Comparison of ENCODE assay signal across 9 cellular contexts in genomic region chr9:120891255-120891954, GRCh38. TPM values are rescaled to one million over a fixed set of nuclear protein-coding genes. Genes with fewer than 3 reads are reported as not detected.
DNase-seq lines count a peak whose midpoint lies in the region; ATAC-seq and TF ChIP-seq lines count a peak whose summit lies in the region.
"Had no signal": no experiment of that assay in that cellular context is flagged by ENCODE, and none has a peak within 500 bp of the region (broad histone marks: within the 10 kb centered on the region; RNA-seq: fewer than 3 reads in every experiment).

No MANE protein-coding gene starts in this region.

- peak; percentile 61 for ATAC-seq in stimulated activated effector memory CD8-positive, alpha-beta T cell treated with anti-CD3 and anti-CD28 coated beads, Interleukin-12 subunit alpha, Interleukin-12 subunit beta, amount 100 ng/mL, for 72 hours
- ATAC-seq in HG03039 (IDR thresholded peaks at IDR 0.05; ENCODE audit: unreplicated experiment): no peak

- H3K4me3 ChIP-seq in mesendoderm (ENCODE audit: low read length): no peak overlapping the region

- H3K27me3 Mint-ChIP-seq in osteocyte (ENCODE audit: unreplicated experiment): no peaks in the 10 kb centered on the region

- H3K4me3 Mint-ChIP-seq in stimulated activated effector memory CD8-positive, alpha-beta T cell treated with anti-CD3 and anti-CD28 coated beads, Interleukin-12 subunit alpha, Interleukin-12 subunit beta, amount 100 ng/mL, for 72 hours: peak overlapping the region; percentile 64
- no peak overlapping the region for H3K4me3 Mint-ChIP-seq in osteocyte (ENCODE audit: unreplicated experiment)

- H3K18ac ChIP-seq in mesendoderm (ENCODE audit: low read length): no peak overlapping the region

- DNase-seq in activated CD4-positive, CD25-positive, alpha-beta regulatory T cell treated with anti-CD3 and anti-CD28 coated beads, Interleukin-2, amount 50 U/mL, for 72 hours: peak; percentile 70
- peak; percentile 64 for DNase-seq in central memory CD4-positive, alpha-beta T cell
- peak in 1 of 2 donors; percentile 73 for DNase-seq in stimulated activated effector memory CD8-positive, alpha-beta T cell treated with anti-CD3 and anti-CD28 coated beads, Interleukin-12 subunit alpha, Interleukin-12 subunit beta, amount 100 ng/mL, for 72 hours (ENCODE audit: low spot score in 2 of 2)
- DNase-seq in head of caudate nucleus (no peak), mesendoderm (no peak), osteocyte (ENCODE audit: extremely low spot score, unreplicated experiment) (no peak)
- DNase-seq: erythroblast had no signal

- H3K4me1 Mint-ChIP-seq in stimulated activated effector memory CD8-positive, alpha-beta T cell treated with anti-CD3 and anti-CD28 coated beads, Interleukin-12 subunit alpha, Interleukin-12 subunit beta, amount 100 ng/mL, for 72 hours: peaks cover 51% of the 10 kb centered on the region
- H3K4me1 Mint-ChIP-seq in osteocyte (ENCODE audit: unreplicated experiment): peaks cover 29% of the 10 kb centered on the region

- no peaks in the 10 kb centered on the region for H3K4me1 ChIP-seq in mesendoderm (ENCODE audit: control insufficient read depth, low read depth, low read length)

- H2AK5ac ChIP-seq in mesendoderm (ENCODE audit: low read length): no peak overlapping the region

- no peak overlapping the region for H4K8ac ChIP-seq in mesendoderm (ENCODE audit: low read depth, low read length)

- no peak overlapping the region for H3K9ac ChIP-seq in mesendoderm (ENCODE audit: low read length)

- TF ChIP-seq CTCF in osteocyte (IDR thresholded peaks at IDR 0.05): no peak

- no CpG with 5 or more reads among the region's 11 CpGs for WGBS in mesendoderm (ENCODE audit: extremely low coverage, insufficient coverage, low lambda C conversion rate)

- H3K4me2 ChIP-seq in mesendoderm (ENCODE audit: low read length): no peak overlapping the region

- no peaks in the 10 kb centered on the region for H3K36me3 ChIP-seq in mesendoderm (ENCODE audit: control insufficient read depth, insufficient read depth, low read length)

- H3K27ac Mint-ChIP-seq in stimulated activated effector memory CD8-positive, alpha-beta T cell treated with anti-CD3 and anti-CD28 coated beads, Interleukin-12 subunit alpha, Interleukin-12 subunit beta, amount 100 ng/mL, for 72 hours: peak overlapping the region; percentile 94
- H3K27ac Mint-ChIP-seq in osteocyte (ENCODE audit: unreplicated experiment): no peak overlapping the region

- H3K27me3 ChIP-seq in mesendoderm (ENCODE audit: insufficient read depth, low read length, poor library complexity): no peaks in the 10 kb centered on the region

- peaks cover 64% of the 10 kb centered on the region for H3K36me3 Mint-ChIP-seq in stimulated activated effector memory CD8-positive, alpha-beta T cell treated with anti-CD3 and anti-CD28 coated beads, Interleukin-12 subunit alpha, Interleukin-12 subunit beta, amount 100 ng/mL, for 72 hours
- no peaks in the 10 kb centered on the region for H3K36me3 Mint-ChIP-seq in osteocyte (ENCODE audit: unreplicated experiment)

- H3K27ac ChIP-seq in mesendoderm (ENCODE audit: low read depth, low read length): no peak overlapping the region

- no peaks in the 10 kb centered on the region for H3K79me1 ChIP-seq in mesendoderm (ENCODE audit: low read length)

- H2BK15ac ChIP-seq in mesendoderm (replicated peaks; ENCODE audit: low read depth): no peak overlapping the region

- H3K23ac ChIP-seq in mesendoderm (ENCODE audit: low read length): no peak overlapping the region

- H2BK5ac ChIP-seq in mesendoderm (ENCODE audit: low read length): no peak overlapping the region

- no peak overlapping the region for H3K4ac ChIP-seq in mesendoderm (ENCODE audit: low read depth, low read length)

- no peaks in the 10 kb centered on the region for H3K79me2 ChIP-seq in mesendoderm (ENCODE audit: control insufficient read depth, insufficient read depth, low read length)

- intact Hi-C loops in head of caudate nucleus (cut with DNase I): no loop called here

- TF ChIP-seq POLR2A in GM19193 (IDR thresholded peaks at IDR 0.05; ENCODE audit: extremely low read depth, insufficient read depth, insufficient read length): peak; percentile 4

- H3K9me3 Mint-ChIP-seq in stimulated activated effector memory CD8-positive, alpha-beta T cell treated with anti-CD3 and anti-CD28 coated beads, Interleukin-12 subunit alpha, Interleukin-12 subunit beta, amount 100 ng/mL, for 72 hours: no peaks in the 10 kb centered on the region
- H3K9me3 Mint-ChIP-seq in osteocyte (ENCODE audit: unreplicated experiment): no peaks in the 10 kb centered on the region

- H2BK120ac ChIP-seq in mesendoderm (ENCODE audit: low read depth, low read length): no peak overlapping the region

- H4K5ac ChIP-seq in mesendoderm (ENCODE audit: low read length): no peak overlapping the region

- no peak overlapping the region for H3K56ac ChIP-seq in mesendoderm (ENCODE audit: low read length)

RNA-seq across cellular contexts. Expression of gene PHF19, which starts 14.4 kb away (rescaled TPM):
- polyA plus RNA-seq in mesendoderm (2013, experiment 1 of 2): 11.6 TPM
- polyA plus RNA-seq in mesendoderm (2013, experiment 2 of 2): 12.8 TPM
- total RNA-seq in osteocyte: 194 and 212 TPM in 2 replicates

RNA-seq across cellular contexts. Expression of gene TRAF1, which starts 35.2 kb away (rescaled TPM):
- 0.29 TPM for polyA plus RNA-seq in mesendoderm (2013, experiment 1 of 2)
- 0.27 TPM for polyA plus RNA-seq in mesendoderm (2013, experiment 2 of 2)
- 7.1 and 7.8 TPM in 2 replicates for total RNA-seq in osteocyte

RNA-seq across cellular contexts. Expression of gene PSMD5, which starts 48.7 kb away (rescaled TPM):
- 34.9 TPM for polyA plus RNA-seq in mesendoderm (2013, experiment 1 of 2)
- 33.1 TPM for polyA plus RNA-seq in mesendoderm (2013, experiment 2 of 2)
- 53.3 and 69.5 TPM in 2 replicates for total RNA-seq in osteocyte

Comparison
In these comparisons a context has a peak if more than half of its experiments do, and no peak if none do; other contexts are left out.
1. DNase-seq: peak in activated CD4-positive, CD25-positive, alpha-beta regulatory T cell treated with anti-CD3 and anti-CD28 coated beads, Interleukin-2, amount 50 U/mL, for 72 hours (single experiment) and central memory CD4-positive, alpha-beta T cell (single experiment); none in head of caudate nucleus (0 of 42), mesendoderm (single experiment) and osteocyte (single experiment).